ENCODE assay signal across 9 cellular contexts in genomic region chr7:95420996-95421846, GRCh38.
DNase-seq lines count a peak whose midpoint lies in the region; ATAC-seq and TF ChIP-seq lines count a peak whose summit lies in the region.
"Had no signal": no experiment of that assay in that cellular context is flagged by ENCODE, and none has a peak within 500 bp of the region (broad histone marks: within the 10 kb centered on the region; RNA-seq: fewer than 3 reads in every experiment).

No MANE protein-coding gene starts in this region.

- peak; percentile 79 for DNase-seq in NCI-H1694 (lab: John Stamatoyannopoulos, UW)
- DNase-seq in choroid plexus epithelial cell (ENCODE audit: low read depth): peak; percentile 84
- DNase-seq in stimulated activated naive CD4-positive, alpha-beta T cell treated with Interleukin-2 at 50 U/mL for 16 hours (lab: John Stamatoyannopoulos, UW): no peak
- no peak for DNase-seq in germinal center (ENCODE audit: low spot score)

- ATAC-seq in GM18502 (IDR thresholded peaks at IDR 0.05; ENCODE audit: poor library complexity, unreplicated experiment) (peak; percentile 58), GM18861 (IDR thresholded peaks at IDR 0.05; ENCODE audit: unreplicated experiment) (no peak), HG02885 (IDR thresholded peaks at IDR 0.05; ENCODE audit: poor library complexity, unreplicated experiment) (no peak)

- no peaks in the 10 kb centered on the region for H3K9me3 Mint-ChIP-seq in nephron

- no peak overlapping the region for H3K4me3 ChIP-seq in choroid plexus epithelial cell (ENCODE audit: low read depth, low read length)

- no peaks in the 10 kb centered on the region for H3K27me3 Mint-ChIP-seq in nephron (ENCODE audit: low read depth)
- H3K27me3 Mint-ChIP-seq: IgD-negative memory B cell had no signal

- H3K36me3 Mint-ChIP-seq in nephron (ENCODE audit: low read depth): peaks cover 48% of the 10 kb centered on the region

- no peak for TF ChIP-seq CTCF in choroid plexus epithelial cell (conservative IDR thresholded peaks at IDR 0.05; ENCODE audit: low read depth, low read length)
- no peak for TF ChIP-seq CTCF in nephron (IDR thresholded peaks at IDR 0.05; ENCODE audit: unreplicated experiment in 3 of 3)

- H3K27ac Mint-ChIP-seq in nephron: peak overlapping the region; percentile 86 to 95 (median 90)

- peak overlapping the region; percentile 7 to 39 (median 18) for H3K4me3 Mint-ChIP-seq in nephron
- H3K4me3 Mint-ChIP-seq: IgD-negative memory B cell had no signal

- peaks cover 26% of the 10 kb centered on the region for H3K4me1 Mint-ChIP-seq in nephron
- H3K4me1 Mint-ChIP-seq: IgD-negative memory B cell had no signal

Comparison
In these comparisons a context has a peak if more than half of its experiments do, and no peak if none do; other contexts are left out.
1. DNase-seq: peak in NCI-H1694 (single experiment) and choroid plexus epithelial cell (single experiment); none in stimulated activated naive CD4-positive, alpha-beta T cell treated with Interleukin-2 at 50 U/mL for 16 hours (single experiment) and germinal center (single experiment).